14 cellular contexts compared by ENCODE assay signal in genomic region chr4:138010639-138011038, GRCh38.
DNase-seq lines count a peak whose midpoint lies in the region; ATAC-seq and TF ChIP-seq lines count a peak whose summit lies in the region.
"Had no signal": no experiment of that assay in that cellular context is flagged by ENCODE, and none has a peak within 500 bp of the region (broad histone marks: within the 10 kb centered on the region; RNA-seq: fewer than 3 reads in every experiment).

No MANE protein-coding gene starts in this region.

- CTCF ChIA-PET in CD8-positive, alpha-beta T cell (lab: Charles Lee) = no interaction called here
- CTCF ChIA-PET in activated CD8-positive, alpha-beta T cell treated with anti-CD3 and anti-CD28 coated beads, Interleukin-2, amount 10 ng/mL, durations not matched to agents 7 days and 5 days (lab: Charles Lee) = no interaction called here

- peak overlapping the region; percentile 37 for H3K4me2 ChIP-seq in OCI-LY3 (ENCODE audit: low read length)

- no peak overlapping the region for H3K27ac Mint-ChIP-seq in CD8-positive, alpha-beta T cell
- no peak overlapping the region for H3K27ac Mint-ChIP-seq in activated CD8-positive, alpha-beta T cell treated with anti-CD3 and anti-CD28 coated beads, Interleukin-2, amount 10 ng/mL, durations not matched to agents 7 days and 5 days
- H3K27ac Mint-ChIP-seq: activated CD4-positive, alpha-beta memory T cell treated with anti-CD3 and anti-CD28 coated beads for 36 hours; dendritic cell treated with granulocyte-macrophage colony-stimulating factor and Interleukin-4, amounts not matched to agents 40 ng/mL and 50 ng/mL, for 4 days; naive B cell had no signal

- H3K79me2 ChIP-seq in OCI-LY3 (ENCODE audit: low read length) = no peaks in the 10 kb centered on the region

- no peaks in the 10 kb centered on the region for H3K36me3 Mint-ChIP-seq in CD8-positive, alpha-beta T cell
- H3K36me3 Mint-ChIP-seq in activated CD8-positive, alpha-beta T cell treated with anti-CD3 and anti-CD28 coated beads, Interleukin-2, amount 10 ng/mL, durations not matched to agents 7 days and 5 days (ENCODE audit: low read depth) = no peaks in the 10 kb centered on the region
- H3K36me3 Mint-ChIP-seq: activated CD4-positive, alpha-beta memory T cell treated with anti-CD3 and anti-CD28 coated beads for 36 hours; naive B cell had no signal

- ATAC-seq in GM18508 (IDR thresholded peaks at IDR 0.05; ENCODE audit: insufficient read depth, unreplicated experiment) (peak; percentile 84), GM21515 (IDR thresholded peaks at IDR 0.05; ENCODE audit: unreplicated experiment) (peak; percentile 67), HG03025 (IDR thresholded peaks at IDR 0.05; ENCODE audit: low FRiP score, unreplicated experiment) (peak; percentile 51)
- no peak for ATAC-seq in stimulated activated naive CD8-positive, alpha-beta T cell treated with anti-CD3 and anti-CD28 coated beads, Interleukin-15, Interleukin-2, amounts not matched to agents 100 U/mL and 50 U/mL, for 24 hours
- no peak for ATAC-seq in CD8-positive, alpha-beta T cell
- no peak for ATAC-seq in activated CD8-positive, alpha-beta T cell treated with anti-CD3 and anti-CD28 coated beads, Interleukin-2, amount 10 ng/mL, durations not matched to agents 7 days and 5 days

- no peak overlapping the region for H3K4me3 ChIP-seq in OCI-LY3 (ENCODE audit: low read length)
- H3K4me3 ChIP-seq in CD8-positive, alpha-beta T cell (ENCODE audit: low read depth, low read length) = no peak overlapping the region
- H3K4me3 ChIP-seq: esophagus squamous epithelium, left ventricle myocardium inferior had no signal

- H3K4me1 ChIP-seq in OCI-LY3 (ENCODE audit: low read length) = peaks cover 17% of the 10 kb centered on the region
- H3K4me1 ChIP-seq in CD8-positive, alpha-beta T cell (ENCODE audit: insufficient read depth, low read length) = no peaks in the 10 kb centered on the region
- H3K4me1 ChIP-seq: esophagus squamous epithelium, left ventricle myocardium inferior had no signal

- intact Hi-C loops in CD8-positive, alpha-beta T cell (cut with DNase I, micrococcal nuclease) = no loop called here

- no peak overlapping the region for H3K9ac ChIP-seq in OCI-LY3 (ENCODE audit: low read length)

- H2AFZ ChIP-seq in OCI-LY3 (ENCODE audit: low read depth, low read length) = no peak overlapping the region

- H3K4me3 Mint-ChIP-seq in CD8-positive, alpha-beta T cell = no peak overlapping the region
- H3K4me3 Mint-ChIP-seq in activated CD8-positive, alpha-beta T cell treated with anti-CD3 and anti-CD28 coated beads, Interleukin-2, amount 10 ng/mL, durations not matched to agents 7 days and 5 days = no peak overlapping the region
- H3K4me3 Mint-ChIP-seq: activated CD4-positive, alpha-beta memory T cell treated with anti-CD3 and anti-CD28 coated beads for 36 hours; dendritic cell treated with granulocyte-macrophage colony-stimulating factor and Interleukin-4, amounts not matched to agents 40 ng/mL and 50 ng/mL, for 4 days; naive B cell had no signal

- H3K9me3 ChIP-seq in OCI-LY3 (ENCODE audit: insufficient read depth, low read length) = no peaks in the 10 kb centered on the region
- no peaks in the 10 kb centered on the region for H3K9me3 ChIP-seq in CD8-positive, alpha-beta T cell (ENCODE audit: low read length)
- H3K9me3 ChIP-seq: esophagus squamous epithelium, left ventricle myocardium inferior had no signal

- no peaks in the 10 kb centered on the region for H3K4me1 Mint-ChIP-seq in CD8-positive, alpha-beta T cell (ENCODE audit: low read depth)
- no peaks in the 10 kb centered on the region for H3K4me1 Mint-ChIP-seq in activated CD8-positive, alpha-beta T cell treated with anti-CD3 and anti-CD28 coated beads, Interleukin-2, amount 10 ng/mL, durations not matched to agents 7 days and 5 days (ENCODE audit: low read depth)
- H3K4me1 Mint-ChIP-seq: naive B cell had no signal

- DNase-seq in stimulated activated naive CD8-positive, alpha-beta T cell treated with anti-CD3 and anti-CD28 coated beads, Interleukin-15, Interleukin-2, amounts not matched to agents 100 U/mL and 50 U/mL, for 24 hours = no peak
- DNase-seq in CD8-positive, alpha-beta T cell = no peak
- DNase-seq in NCI-H1417 (lab: John Stamatoyannopoulos, UW) = no peak
- no peak for DNase-seq in activated CD8-positive, alpha-beta T cell treated with anti-CD3 and anti-CD28 coated beads, Interleukin-2, amount 10 ng/mL, durations not matched to agents 7 days and 5 days
- DNase-seq: activated CD4-positive, alpha-beta memory T cell treated with anti-CD3 and anti-CD28 coated beads for 36 hours; esophagus squamous epithelium; left ventricle myocardium inferior; naive B cell; SIG-M5 had no signal

- H3K36me3 ChIP-seq in OCI-LY3 (replicated peaks; ENCODE audit: low read depth, low read length) = no peaks in the 10 kb centered on the region
- H3K36me3 ChIP-seq in CD8-positive, alpha-beta T cell (ENCODE audit: insufficient read depth, low read length) = no peaks in the 10 kb centered on the region
- H3K36me3 ChIP-seq: esophagus squamous epithelium, left ventricle myocardium inferior had no signal

- H4K20me1 ChIP-seq in OCI-LY3 (ENCODE audit: insufficient read depth, low read length) = no peaks in the 10 kb centered on the region

- TF ChIP-seq CTCF in OCI-LY3 (IDR thresholded peaks at IDR 0.05; ENCODE audit: low read depth, low read length) = no peak
- no peak for TF ChIP-seq CTCF in CD8-positive, alpha-beta T cell (IDR thresholded peaks at IDR 0.05)

- H3K27me3 Mint-ChIP-seq in CD8-positive, alpha-beta T cell (ENCODE audit: low read depth) = no peaks in the 10 kb centered on the region
- H3K27me3 Mint-ChIP-seq in activated CD8-positive, alpha-beta T cell treated with anti-CD3 and anti-CD28 coated beads, Interleukin-2, amount 10 ng/mL, durations not matched to agents 7 days and 5 days (ENCODE audit: low read depth) = no peaks in the 10 kb centered on the region
- H3K27me3 Mint-ChIP-seq: activated CD4-positive, alpha-beta memory T cell treated with anti-CD3 and anti-CD28 coated beads for 36 hours; dendritic cell treated with granulocyte-macrophage colony-stimulating factor and Interleukin-4, amounts not matched to agents 40 ng/mL and 50 ng/mL, for 4 days had no signal

- POLR2A ChIA-PET in CD8-positive, alpha-beta T cell (lab: Charles Lee) = no interaction called here
- POLR2A ChIA-PET in activated CD8-positive, alpha-beta T cell treated with anti-CD3 and anti-CD28 coated beads, Interleukin-2, amount 10 ng/mL, durations not matched to agents 7 days and 5 days (lab: Charles Lee) = no interaction called here

- 0 out of 2 replicates have a peak, but pooled peaks cover under 1% of the 10 kb centered on the region for H3K27me3 ChIP-seq in OCI-LY3 (ENCODE audit: low read depth, low read length)
- H3K27me3 ChIP-seq in CD8-positive, alpha-beta T cell (ENCODE audit: insufficient read depth, low read length) = no peaks in the 10 kb centered on the region
- H3K27me3 ChIP-seq: esophagus squamous epithelium had no signal

- H3K27ac ChIP-seq in OCI-LY3 (ENCODE audit: low read length) = no peak overlapping the region
- H3K27ac ChIP-seq in CD8-positive, alpha-beta T cell (ENCODE audit: low read depth, low read length) = no peak overlapping the region
- H3K27ac ChIP-seq: esophagus squamous epithelium, left ventricle myocardium inferior had no signal

- H3K9me3 Mint-ChIP-seq in CD8-positive, alpha-beta T cell = peaks cover 2% of the 10 kb centered on the region
- no peaks in the 10 kb centered on the region for H3K9me3 Mint-ChIP-seq in activated CD8-positive, alpha-beta T cell treated with anti-CD3 and anti-CD28 coated beads, Interleukin-2, amount 10 ng/mL, durations not matched to agents 7 days and 5 days (ENCODE audit: insufficient read depth)
- H3K9me3 Mint-ChIP-seq: dendritic cell treated with granulocyte-macrophage colony-stimulating factor and Interleukin-4, amounts not matched to agents 40 ng/mL and 50 ng/mL, for 4 days had no signal

Comparison
In these comparisons a context has a peak if more than half of its experiments do, and no peak if none do; other contexts are left out.
1. ATAC-seq: peak in GM18508 (single experiment), GM21515 (single experiment) and HG03025 (single experiment); none in stimulated activated naive CD8-positive, alpha-beta T cell treated with anti-CD3 and anti-CD28 coated beads, Interleukin-15, Interleukin-2, amounts not matched to agents 100 U/mL and 50 U/mL, for 24 hours (single experiment), CD8-positive, alpha-beta T cell (single experiment) and activated CD8-positive, alpha-beta T cell treated with anti-CD3 and anti-CD28 coated beads, Interleukin-2, amount 10 ng/mL, durations not matched to agents 7 days and 5 days (single experiment).